Comparison of ENCODE assay signal across 33 cellular contexts in the genomic region with DNA sequence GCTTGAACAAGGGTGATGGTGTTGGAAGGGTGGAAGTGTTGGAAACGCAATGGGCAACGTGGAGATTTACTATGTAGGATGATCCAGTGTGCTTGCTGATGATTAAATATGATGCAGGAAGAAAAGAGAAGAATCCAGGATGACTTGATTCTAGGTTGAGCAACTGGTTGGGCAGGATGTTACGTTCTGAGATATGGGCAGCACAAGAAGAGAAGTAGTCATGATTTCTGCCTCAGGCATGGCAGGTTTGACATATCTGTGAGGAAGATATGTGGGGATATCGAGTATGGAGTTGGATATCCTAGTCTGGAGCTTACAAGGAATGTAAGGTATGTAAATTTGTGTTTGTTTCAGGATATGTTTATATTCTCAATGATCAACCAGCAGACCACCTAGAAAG. TPM values are rescaled to one million over a fixed set of nuclear protein-coding genes. Genes with fewer than 3 reads are reported as not detected.
"Had no signal": no experiment of that assay in that cellular context is flagged by ENCODE, and none has a peak within 500 bp of the region (broad histone marks: within the 10 kb centered on the region; RNA-seq: fewer than 3 reads in every experiment).

No MANE protein-coding gene starts in this region.

- H3K9me3 ChIP-seq: left lung, lower lobe of right lung, neutrophil, right atrium auricular region, right lobe of liver, suprapubic skin, thoracic aorta, tibial artery, uterus had no signal

- ATAC-seq: left colon; left lung; lower lobe of right lung; natural killer cell; right lobe of liver; stimulated activated memory B cell treated with anti-CD40 and anti-IgM and Interleukin-4, amounts not matched to agents 10 μg/mL and 1 μg/mL and 100 μg/mL, for 72 hours had no signal

- FAIRE-seq: kidney had no signal

- H3K79me2 ChIP-seq: parathyroid adenoma had no signal

- DNase-seq: hippocampal formation; kidney; left colon; left lung; lower lobe of right lung; mesendoderm; naive B cell; natural killer cell; nephron progenitor cell; occipital lobe; right lobe of liver; stimulated activated CD4-positive, alpha-beta T cell treated with anti-CD3 and anti-CD28 coated beads, Interleukin-1b, Interleukin-23, amount 100 ng/mL, for 48 hours; stimulated activated CD4-positive, alpha-beta T cell treated with anti-CD3 and anti-CD28 coated beads, Interleukin-2, amount 100 ng/mL, for 48 hours; stimulated activated CD4-positive, alpha-beta T cell treated with anti-CD3 and anti-CD28 coated beads, Interleukin-4, amount 100 ng/mL, for 4 hours; stimulated activated CD8-positive, alpha-beta memory T cell treated with anti-CD3 and anti-CD28 coated beads, Interleukin-4, amount 100 ng/mL, for 48 hours; tibial artery; uterus had no signal

- H3K4me1 ChIP-seq: lower lobe of right lung, neural progenitor cell, parathyroid adenoma, right atrium auricular region, right lobe of liver, suprapubic skin, tibial artery, uterus had no signal

- H3K4me2 ChIP-seq: neural progenitor cell, smooth muscle cell had no signal

- H2AFZ ChIP-seq: neural progenitor cell, parathyroid adenoma had no signal

- H3K4me3 ChIP-seq: left lung, lower lobe of right lung, neural progenitor cell, right atrium auricular region, right lobe of liver, smooth muscle cell, suprapubic skin, thoracic aorta, tibial artery, uterus had no signal

- H3K9ac ChIP-seq: neural progenitor cell, parathyroid adenoma had no signal

- H3K27me3 ChIP-seq: left lung, neural progenitor cell, neutrophil, right atrium auricular region, right lobe of liver, uterus had no signal

- H3K36me3 ChIP-seq: left lung, lower lobe of right lung, neural progenitor cell, neutrophil, right atrium auricular region, right lobe of liver, suprapubic skin, thoracic aorta, tibial artery, uterus had no signal

- H3K27ac ChIP-seq: left lung, lower lobe of right lung, neural progenitor cell, neutrophil, parathyroid adenoma, right atrium auricular region, right lobe of liver, suprapubic skin, thoracic aorta, tibial artery, uterus had no signal

RNA-seq across cellular contexts. Expression of a gene that starts 1.9 kb away (rescaled TPM):
- total RNA-seq: kidney, left colon, mesothelial cell of epicardium, natural killer cell, occipital lobe, osteocyte, posterior vena cava, pulmonary artery endothelial cell, renal cortical epithelial cell, right atrium auricular region, skeletal muscle tissue, thoracic aorta, ureter, uterus had no signal
- polyA plus RNA-seq: liver, smooth muscle cell had no signal

RNA-seq across cellular contexts. Expression of a gene that starts 35.2 kb away (rescaled TPM):
- total RNA-seq: kidney, left colon, liver, mesothelial cell of epicardium, natural killer cell, occipital lobe, osteocyte, posterior vena cava, pulmonary artery endothelial cell, renal cortical epithelial cell, right atrium auricular region, right lobe of liver, skeletal muscle tissue, smooth muscle cell, suprapubic skin, thoracic aorta, ureter, uterus had no signal
- polyA plus RNA-seq: smooth muscle cell had no signal
